Comparison of ENCODE assay signal across 8 cellular contexts in genomic region chr1:184052194-184052559, GRCh38. TPM values are rescaled to one million over a fixed set of nuclear protein-coding genes. Genes with fewer than 3 reads are reported as not detected.
DNase-seq lines count a peak whose midpoint lies in the region; ATAC-seq and TF ChIP-seq lines count a peak whose summit lies in the region.

No MANE protein-coding gene starts in this region.

- H3K27ac Mint-ChIP-seq in Calu3 (ENCODE audit: unreplicated experiment): peak overlapping the region; percentile 100
- H3K27ac Mint-ChIP-seq in nephron progenitor cell: peak overlapping the region; percentile 99

- no peak for DNase-seq in Calu3
- DNase-seq in MG63: no peak
- DNase-seq in coronary artery (ENCODE audit: low spot score): no peak
- DNase-seq in nephron progenitor cell: no peak
- DNase-seq in iPS-NIHi7 (ENCODE audit: extremely low spot score): no peak
- DNase-seq in HK-2 (ENCODE audit: unreplicated experiment): no peak
- DNase-seq in germinal center (ENCODE audit: low spot score): no peak

- intact Hi-C loops in Calu3 (cut with micrococcal nuclease; ENCODE audit: unreplicated experiment): loop anchor here (5.0 kb wide), 3 partner anchors 55 to 420 kb away; partner anchors contain the start of gene APOBEC4

- H3K36me3 Mint-ChIP-seq in Calu3 (ENCODE audit: insufficient read depth, unreplicated experiment) (peaks cover 25% of the 10 kb centered on the region), nephron progenitor cell (ENCODE audit: low read depth) (peaks cover 41% of the 10 kb centered on the region)

- H3K4me3 Mint-ChIP-seq in Calu3 (ENCODE audit: low read depth, unreplicated experiment) (peak overlapping the region; percentile 90), nephron progenitor cell (peak overlapping the region; percentile 98)

- H3K4me3 ChIP-seq in MG63: peak overlapping the region; percentile 76
- H3K4me3 ChIP-seq in coronary artery: peak overlapping the region; percentile 92

- H3K4me1 Mint-ChIP-seq in Calu3 (ENCODE audit: low read depth, unreplicated experiment) (peaks cover 41% of the 10 kb centered on the region), nephron progenitor cell (peaks cover 38% of the 10 kb centered on the region)

- TF ChIP-seq CTCF in Calu3 (IDR thresholded peaks at IDR 0.05; ENCODE audit: unreplicated experiment) (no peak), coronary artery (IDR thresholded peaks at IDR 0.05) (no peak), nephron progenitor cell (IDR thresholded peaks at IDR 0.05) (no peak)

- no TSS peak for BruUV-seq in Calu3 (replicated peaks; lab: Mats Ljungman, UMichigan)

- H3K27me3 Mint-ChIP-seq in Calu3 (ENCODE audit: unreplicated experiment): no peaks in the 10 kb centered on the region
- peaks cover 2% of the 10 kb centered on the region for H3K27me3 Mint-ChIP-seq in nephron progenitor cell (ENCODE audit: low read depth, poor library complexity)

- H3K27ac ChIP-seq in coronary artery: peak overlapping the region in 1 of 2 donors; percentile 89

- H3K36me3 ChIP-seq in MG63: peaks cover 19% of the 10 kb centered on the region

- H3K9me3 ChIP-seq in MG63: no peaks in the 10 kb centered on the region

- H3K9me3 Mint-ChIP-seq in Calu3 (ENCODE audit: low read depth, unreplicated experiment) (no peaks in the 10 kb centered on the region), nephron progenitor cell (peaks cover 28% of the 10 kb centered on the region)

- ATAC-seq in GM18511 (IDR thresholded peaks at IDR 0.05; ENCODE audit: unreplicated experiment): no peak

- H3K27me3 ChIP-seq in MG63: no peaks in the 10 kb centered on the region

- CTCF ChIA-PET in Calu3 (lab: Charles Lee): interaction anchor here (1.0 to 1.1 kb wide), 2 partner anchors 11 to 59 kb away, joined by 3 read pairs; no protein-coding TSS in a partner anchor

RNA-seq across cellular contexts. Expression of gene TSEN15, which starts 0.6 kb away (rescaled TPM):
- total RNA-seq in Calu3 (2022): 51.7 and 62.6 TPM in 2 replicates
- 81.1 and 152 TPM in 2 replicates for total RNA-seq in MG63 (2014; rRNA removed; shearing (Covaris generic); ENCODE audit: low replicate concordance)

RNA-seq across cellular contexts. Expression of gene COLGALT2, which starts 14.6 kb away (rescaled TPM):
- 5.9 and 6.4 TPM in 2 replicates for total RNA-seq in Calu3 (2022)
- total RNA-seq in MG63 (2014; rRNA removed; shearing (Covaris generic); ENCODE audit: low replicate concordance): 0.03 TPM in 1 of 2 replicates, not detected in the other
